ENCODE assay signal across 1 cellular context in genomic region chr7:45884136-45884535, GRCh38.
TF ChIP-seq lines count a peak whose summit lies in the region.

No MANE protein-coding gene starts in this region.

TF ChIP-seq in A549, 52 proteins besides CTCF, POLR2A, EP300 and RAD21 (continued from another document):
- TF ChIP-seq, protein P1, sequence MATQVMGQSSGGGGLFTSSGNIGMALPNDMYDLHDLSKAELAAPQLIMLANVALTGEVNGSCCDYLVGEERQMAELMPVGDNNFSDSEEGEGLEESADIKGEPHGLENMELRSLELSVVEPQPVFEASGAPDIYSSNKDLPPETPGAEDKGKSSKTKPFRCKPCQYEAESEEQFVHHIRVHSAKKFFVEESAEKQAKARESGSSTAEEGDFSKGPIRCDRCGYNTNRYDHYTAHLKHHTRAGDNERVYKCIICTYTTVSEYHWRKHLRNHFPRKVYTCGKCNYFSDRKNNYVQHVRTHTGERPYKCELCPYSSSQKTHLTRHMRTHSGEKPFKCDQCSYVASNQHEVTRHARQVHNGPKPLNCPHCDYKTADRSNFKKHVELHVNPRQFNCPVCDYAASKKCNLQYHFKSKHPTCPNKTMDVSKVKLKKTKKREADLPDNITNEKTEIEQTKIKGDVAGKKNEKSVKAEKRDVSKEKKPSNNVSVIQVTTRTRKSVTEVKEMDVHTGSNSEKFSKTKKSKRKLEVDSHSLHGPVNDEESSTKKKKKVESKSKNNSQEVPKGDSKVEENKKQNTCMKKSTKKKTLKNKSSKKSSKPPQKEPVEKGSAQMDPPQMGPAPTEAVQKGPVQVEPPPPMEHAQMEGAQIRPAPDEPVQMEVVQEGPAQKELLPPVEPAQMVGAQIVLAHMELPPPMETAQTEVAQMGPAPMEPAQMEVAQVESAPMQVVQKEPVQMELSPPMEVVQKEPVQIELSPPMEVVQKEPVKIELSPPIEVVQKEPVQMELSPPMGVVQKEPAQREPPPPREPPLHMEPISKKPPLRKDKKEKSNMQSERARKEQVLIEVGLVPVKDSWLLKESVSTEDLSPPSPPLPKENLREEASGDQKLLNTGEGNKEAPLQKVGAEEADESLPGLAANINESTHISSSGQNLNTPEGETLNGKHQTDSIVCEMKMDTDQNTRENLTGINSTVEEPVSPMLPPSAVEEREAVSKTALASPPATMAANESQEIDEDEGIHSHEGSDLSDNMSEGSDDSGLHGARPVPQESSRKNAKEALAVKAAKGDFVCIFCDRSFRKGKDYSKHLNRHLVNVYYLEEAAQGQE (IDR thresholded peaks at IDR 0.05) = no peak
- TF ChIP-seq MYC (IDR thresholded peaks at IDR 0.05; ENCODE audit: borderline replicate concordance, low read length) (no peak), MAZ (IDR thresholded peaks at IDR 0.05; ENCODE audit: borderline replicate concordance, low read depth, low read length) (no peak), E2F6 (IDR thresholded peaks at IDR 0.05; ENCODE audit: borderline replicate concordance, low read depth) (no peak), FOSB (CRISPR knock-in tag; IDR thresholded peaks at IDR 0.05) (no peak)
TF ChIP-seq in A549: peak in this region for 0.
